ENCODE assay signal across 8 cellular contexts in the genomic region with DNA sequence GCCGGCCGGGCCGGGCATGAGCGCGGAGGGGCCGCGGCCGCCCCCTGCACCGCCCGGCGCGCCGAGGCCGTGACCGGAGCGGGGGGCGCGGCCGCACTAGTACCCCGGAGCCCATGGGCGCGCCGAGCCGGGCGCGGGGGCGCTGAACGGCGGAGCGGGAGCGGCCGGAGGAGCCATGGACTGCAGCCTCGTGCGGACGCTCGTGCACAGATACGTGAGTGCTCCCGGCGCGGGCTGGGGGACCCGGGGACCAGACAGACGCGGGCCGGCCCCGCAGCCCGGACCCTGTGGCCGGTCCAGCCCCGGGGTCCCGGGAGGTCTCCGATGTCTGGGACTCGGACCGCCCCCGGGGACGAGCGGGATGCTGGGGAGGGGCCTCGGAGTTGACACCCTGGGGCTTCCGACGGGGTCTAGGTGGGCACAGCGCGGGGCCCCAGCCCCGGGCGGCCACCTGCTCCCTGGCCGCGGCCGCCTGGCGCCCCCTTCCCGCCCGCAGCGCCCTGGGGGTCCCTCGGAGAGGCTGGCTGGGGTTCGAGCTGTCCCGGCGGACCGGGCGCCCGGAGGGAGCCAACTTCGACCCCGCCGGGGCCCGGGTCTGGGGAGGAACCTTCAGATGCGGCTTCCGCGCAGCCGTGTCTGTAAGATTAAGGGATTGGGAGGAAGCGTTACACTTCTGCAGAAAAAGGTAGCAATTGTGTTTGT. TPM values are rescaled to one million over a fixed set of nuclear protein-coding genes. Genes with fewer than 3 reads are reported as not detected.
A peak's percentile ranks its signal among the peaks of the same experiment; 100 is the strongest.
DNase-seq lines count a peak whose midpoint lies in the region; ATAC-seq and TF ChIP-seq lines count a peak whose summit lies in the region.

No MANE protein-coding gene starts in this region.

- peak; percentile 3 for DNase-seq in NCI-H2171 (lab: John Stamatoyannopoulos, UW)
- no peak for DNase-seq in NCI-H2171 treated with DMSO at 0.1 percent for 48 hours (lab: John Stamatoyannopoulos, UW)
- no peak for DNase-seq in Jurkat, Clone E6-1 (ENCODE audit: low read depth, low spot score)
- DNase-seq in activated CD8-positive, alpha-beta memory T cell treated with anti-CD3 and anti-CD28 coated beads, Interleukin-2, amount 50 U/mL, for 48 hours, result peak; percentile 68
- peak; percentile 35 for DNase-seq in fibroblast of pulmonary artery (ENCODE audit: low read depth)
- peak; percentile 81 for DNase-seq in neural progenitor cell (ENCODE audit: low spot score)
- no peak for DNase-seq in NCI-H187 treated with DMSO at 0.1 percent for 48 hours (lab: John Stamatoyannopoulos, UW)

- H4K20me1 ChIP-seq in neural progenitor cell (ENCODE audit: low read depth), result peaks cover 44% of the 10 kb centered on the region

- ATAC-seq in GM21825 (IDR thresholded peaks at IDR 0.05; ENCODE audit: unreplicated experiment), result peak; percentile 23

- H3K27me3 ChIP-seq in neural progenitor cell, result peaks cover 6% of the 10 kb centered on the region

- peaks cover 50% of the 10 kb centered on the region for H3K79me2 ChIP-seq in neural progenitor cell (ENCODE audit: low read depth)

- H2AFZ ChIP-seq in neural progenitor cell (replicated peaks), result peak overlapping the region; percentile 79

- H3K9me3 ChIP-seq in neural progenitor cell (ENCODE audit: low read depth), result no peaks in the 10 kb centered on the region

- H3K9ac ChIP-seq in neural progenitor cell, result peak overlapping the region; percentile 55

- H3K4me3 ChIP-seq in Jurkat, Clone E6-1 (ENCODE audit: low read length), result peak overlapping the region; percentile 79
- peak overlapping the region; percentile 58 for H3K4me3 ChIP-seq in fibroblast of pulmonary artery (replicated peaks; ENCODE audit: low read depth, low read length)
- H3K4me3 ChIP-seq in neural progenitor cell, result peak overlapping the region; percentile 98

- peaks cover 49% of the 10 kb centered on the region for H3F3A ChIP-seq in neural progenitor cell (ENCODE audit: low read depth)

- H3K36me3 Mint-ChIP-seq in neural progenitor cell, result no peaks in the 10 kb centered on the region

- peak overlapping the region; percentile 63 for H3K27ac Mint-ChIP-seq in neural progenitor cell

- H3K27ac ChIP-seq in neural progenitor cell, result peak overlapping the region; percentile 40

- peaks cover 51% of the 10 kb centered on the region for H3K4me1 Mint-ChIP-seq in neural progenitor cell

- H3K36me3 ChIP-seq in neural progenitor cell, result no peaks in the 10 kb centered on the region

- H3K9me3 Mint-ChIP-seq in neural progenitor cell, result no peaks in the 10 kb centered on the region

- peak overlapping the region; percentile 80 for H3K4me2 ChIP-seq in neural progenitor cell

- H3K4me3 Mint-ChIP-seq in neural progenitor cell, result peak overlapping the region; percentile 95

- TF ChIP-seq CTCF in fibroblast of pulmonary artery (IDR thresholded peaks at IDR 0.05; ENCODE audit: low read length, missing control alignments), result no peak
- no peak for TF ChIP-seq CTCF in neural progenitor cell (IDR thresholded peaks at IDR 0.05)

- peaks cover 40% of the 10 kb centered on the region for H3K4me1 ChIP-seq in neural progenitor cell

- H3K27me3 Mint-ChIP-seq in neural progenitor cell (ENCODE audit: insufficient read depth, low read depth), result peaks cover 11% of the 10 kb centered on the region

RNA-seq across cellular contexts. Expression of a gene that starts 0.6 kb away (rescaled TPM):
- polyA plus RNA-seq in Jurkat, Clone E6-1 (2012; ENCODE audit: insufficient read depth, insufficient read length), result 23.3 TPM
- total RNA-seq in neural progenitor cell (ENCODE audit: low replicate concordance), result 12.6 and 17.6 TPM in 2 replicates

Comparison
In these comparisons a context has a peak if more than half of its experiments do, and no peak if none do; other contexts are left out.
1. DNase-seq: peak in NCI-H2171 (single experiment), activated CD8-positive, alpha-beta memory T cell treated with anti-CD3 and anti-CD28 coated beads, Interleukin-2, amount 50 U/mL, for 48 hours (single experiment), fibroblast of pulmonary artery (single experiment) and neural progenitor cell (single experiment); none in NCI-H2171 treated with DMSO at 0.1 percent for 48 hours (single experiment), Jurkat, Clone E6-1 (single experiment) and NCI-H187 treated with DMSO at 0.1 percent for 48 hours (single experiment).
2. Peak in every context shown above with its lines, with median percentiles within 50 percentile points of each other: H3K4me3 ChIP-seq.